Comparison of ENCODE assay signal across 22 cellular contexts in the genomic region with DNA sequence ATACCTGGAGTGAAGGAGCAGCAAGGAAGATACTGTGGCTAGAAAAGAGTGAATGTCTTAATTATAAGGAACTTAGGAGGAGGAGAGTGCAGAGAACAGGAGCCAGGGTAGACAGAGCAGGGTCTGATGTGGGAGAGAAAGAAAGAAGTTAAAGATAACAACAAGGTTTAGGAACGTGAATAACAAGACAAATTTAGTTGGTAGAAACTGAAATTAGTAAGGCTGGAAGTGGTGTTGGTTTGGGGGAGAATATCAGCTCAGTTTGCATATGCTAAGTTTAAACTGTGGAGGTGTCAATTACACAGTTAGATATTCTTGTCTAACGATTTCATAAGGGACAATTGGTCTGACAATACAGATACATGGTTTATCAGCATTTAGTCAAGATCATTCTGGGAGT.
"Had no signal": no experiment of that assay in that cellular context is flagged by ENCODE, and none has a peak within 500 bp of the region (broad histone marks: within the 10 kb centered on the region; RNA-seq: fewer than 3 reads in every experiment).

No MANE protein-coding gene starts in this region.

- H3K9me3 ChIP-seq: mucosa of descending colon, prostate gland, right atrium auricular region had no signal

- H3K36me3 ChIP-seq: breast epithelium, prostate gland, right atrium auricular region, tibial artery had no signal

- H3K36me3 Mint-ChIP-seq: naive B cell had no signal

- H3K27ac Mint-ChIP-seq: activated CD4-positive, alpha-beta T cell treated with anti-CD3 and anti-CD28 coated beads, Interleukin-2, amount 10 ng/mL, durations not matched to agents 24 days and 14 days; activated CD8-positive, alpha-beta T cell treated with anti-CD3 and anti-CD28 coated beads for 36 hours; activated T-cell treated with anti-CD3 and anti-CD28 coated beads, Interleukin-2, amount 50 U/mL, for 24 hours; naive B cell had no signal

- H3K4me1 Mint-ChIP-seq: activated CD4-positive, alpha-beta T cell treated with anti-CD3 and anti-CD28 coated beads, Interleukin-2, amount 10 ng/mL, durations not matched to agents 24 days and 14 days; naive B cell had no signal

- H3K27me3 ChIP-seq: breast epithelium, right atrium auricular region, tibial artery had no signal

- ATAC-seq: activated CD8-positive, alpha-beta T cell treated with anti-CD3 and anti-CD28 coated beads for 36 hours; left ventricle myocardium superior; mucosa of descending colon; stimulated activated naive CD8-positive, alpha-beta T cell treated with anti-CD3 and anti-CD28 coated beads, Interleukin-15, Interleukin-2, amounts not matched to agents 100 U/mL and 50 U/mL, for 24 hours had no signal

- H3K9me3 Mint-ChIP-seq: activated CD4-positive, alpha-beta T cell treated with anti-CD3 and anti-CD28 coated beads, Interleukin-2, amount 10 ng/mL, durations not matched to agents 24 days and 14 days had no signal

- DNase-seq: activated CD4-positive, alpha-beta T cell treated with anti-CD3 and anti-CD28 coated beads, Interleukin-2, amount 10 ng/mL, durations not matched to agents 24 days and 14 days; activated CD8-positive, alpha-beta T cell treated with anti-CD3 and anti-CD28 coated beads for 36 hours; activated naive CD4-positive, alpha-beta T cell treated with anti-CD3 and anti-CD28 coated beads, Interleukin-2, amount 50 U/mL, for 16 hours; activated T-cell treated with anti-CD3 and anti-CD28 coated beads, Interleukin-2, amount 50 U/mL, for 24 hours; erythroblast; head of caudate nucleus; left ventricle myocardium superior; mucosa of descending colon; naive B cell; stimulated activated CD4-positive, alpha-beta T cell treated with anti-CD3 and anti-CD28 coated beads, Interleukin-12 subunit alpha, Interleukin-12 subunit beta, amount 100 ng/mL, for 4 hours; stimulated activated CD4-positive, alpha-beta T cell treated with anti-CD3 and anti-CD28 coated beads, Interleukin-1b, Interleukin-23, amount 100 ng/mL, for 48 hours; stimulated activated CD8-positive, alpha-beta memory T cell treated with anti-CD3 and anti-CD28 coated beads, Interleukin-4, amount 100 ng/mL, for 48 hours; stimulated activated naive CD8-positive, alpha-beta T cell treated with anti-CD3 and anti-CD28 coated beads, Interleukin-15, Interleukin-2, amounts not matched to agents 100 U/mL and 50 U/mL, for 24 hours; substantia nigra; T-helper 9 cell; tibial artery had no signal

- H3K27ac ChIP-seq: breast epithelium, coronary artery, prostate gland, right atrium auricular region, tibial artery had no signal

- H3K27me3 Mint-ChIP-seq: activated CD4-positive, alpha-beta T cell treated with anti-CD3 and anti-CD28 coated beads, Interleukin-2, amount 10 ng/mL, durations not matched to agents 24 days and 14 days; activated CD8-positive, alpha-beta T cell treated with anti-CD3 and anti-CD28 coated beads for 36 hours; activated T-cell treated with anti-CD3 and anti-CD28 coated beads, Interleukin-2, amount 50 U/mL, for 24 hours; naive B cell had no signal

- H3K4me3 ChIP-seq: breast epithelium, coronary artery, mucosa of descending colon, prostate gland, right atrium auricular region, tibial artery had no signal

- H3K4me3 Mint-ChIP-seq: activated CD4-positive, alpha-beta T cell treated with anti-CD3 and anti-CD28 coated beads, Interleukin-2, amount 10 ng/mL, durations not matched to agents 24 days and 14 days; activated CD8-positive, alpha-beta T cell treated with anti-CD3 and anti-CD28 coated beads for 36 hours; activated T-cell treated with anti-CD3 and anti-CD28 coated beads, Interleukin-2, amount 50 U/mL, for 24 hours; naive B cell had no signal

- FAIRE-seq: astrocyte, urothelium cell line had no signal

- H3K4me1 ChIP-seq: breast epithelium, prostate gland, right atrium auricular region, tibial artery had no signal
